Comparison of ENCODE assay signal across 1 cellular context in genomic region chrX:20141281-20142220, GRCh38.
TF ChIP-seq lines count a peak whose summit lies in the region.

Gene EIF1AX (minus strand): TSS chrX:20141838. CDS start chrX:20141640, 198 bp downstream.

TF ChIP-seq in HepG2, 621 proteins besides CTCF, POLR2A, EP300 and RAD21 (continued from another document):
- TF ChIP-seq CEBPB (IDR thresholded peaks at IDR 0.05; ENCODE audit: borderline replicate concordance, low read depth, low read length) (no peak), KAT8 (CRISPR knock-in tag; IDR thresholded peaks at IDR 0.05) (peak; percentile 36; the same call in 1 of the 2 replicates), ZNF329 (CRISPR knock-in tag; IDR thresholded peaks at IDR 0.05; ENCODE audit: low read depth) (no peak), ZBTB21 (CRISPR knock-in tag; IDR thresholded peaks at IDR 0.05) (peak; percentile 74; the same call in 1 of the 2 replicates), SOX13 (IDR thresholded peaks at IDR 0.05) (peak; percentile 40; the same call in 1 of the 2 replicates), SOX13 (CRISPR knock-in tag; conservative IDR thresholded peaks at IDR 0.05 in 1 of 2, IDR thresholded peaks at IDR 0.05 in 1 of 2) (peak in 1 of 2 experiments; percentile 84; a peak in 2 of 4 replicates), KLF16 (CRISPR knock-in tag; IDR thresholded peaks at IDR 0.05) (peak in 1 of 2 experiments; percentile 35; a peak in 1 of 4 replicates), HNF4A (CRISPR knock-in tag; IDR thresholded peaks at IDR 0.05) (no peak), SP1 (IDR thresholded peaks at IDR 0.05) (no peak), SP1 (CRISPR knock-in tag; IDR thresholded peaks at IDR 0.05) (peak; percentile 35), AGO2 (optimal IDR thresholded peaks at IDR 0.05; ENCODE audit: low read depth, low read length) (peak; percentile 60), CREB1 (IDR thresholded peaks at IDR 0.05) (peak; percentile 88), CREB1 (CRISPR knock-in tag; IDR thresholded peaks at IDR 0.05) (peak; percentile 86), YEATS4 (CRISPR knock-in tag; IDR thresholded peaks at IDR 0.05; ENCODE audit: borderline replicate concordance) (peak; percentile 35; the same call in 1 of the 2 replicates), KDM2A (CRISPR knock-in tag; IDR thresholded peaks at IDR 0.05; ENCODE audit: borderline replicate concordance, low read depth) (peak; percentile 18; the same call in 1 of the 2 replicates), ZNF556 (CRISPR knock-in tag; IDR thresholded peaks at IDR 0.05; ENCODE audit: borderline replicate concordance) (no peak), RBM39 (IDR thresholded peaks at IDR 0.05; ENCODE audit: low read depth, low read length, poor library complexity, severe bottlenecking) (peak; percentile 38), RBFOX2 (IDR thresholded peaks at IDR 0.05; ENCODE audit: low read depth, low read length) (peak; percentile 93), NFYC (CRISPR knock-in tag; IDR thresholded peaks at IDR 0.05) (peak; percentile 48; the same call in 1 of the 2 replicates), ZMAT5 (CRISPR knock-in tag; IDR thresholded peaks at IDR 0.05; ENCODE audit: borderline replicate concordance, low read depth) (no peak), SIN3A (IDR thresholded peaks at IDR 0.05; ENCODE audit: borderline replicate concordance, low read depth, low read length) (peak; percentile 59; the same call in 1 of the 2 replicates)
